In the genomic region with DNA sequence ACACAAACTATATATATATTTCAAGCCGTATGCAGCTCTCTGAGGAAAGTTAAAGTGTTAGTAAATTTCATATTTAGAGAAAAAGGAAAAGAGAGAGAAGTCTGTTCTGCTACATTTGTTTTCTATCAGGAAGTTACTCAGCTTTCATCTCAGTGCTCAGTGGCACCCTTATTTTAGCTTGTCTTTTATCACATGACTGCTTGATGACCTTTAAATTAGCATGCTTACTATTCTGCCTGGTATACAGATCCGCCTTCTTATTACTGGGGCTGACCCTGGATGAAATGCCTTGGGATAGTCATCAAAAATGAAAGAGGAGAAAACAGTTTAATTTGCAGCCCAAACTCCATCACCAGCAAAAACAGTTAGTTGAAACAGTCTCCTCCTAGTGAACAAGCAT, we compare ENCODE assay signal across 21 cellular contexts.
"Had no signal": no experiment of that assay in that cellular context is flagged by ENCODE, and none has a peak within 500 bp of the region (broad histone marks: within the 10 kb centered on the region; RNA-seq: fewer than 3 reads in every experiment).

No MANE protein-coding gene starts in this region.

- H3K9ac ChIP-seq: KMS-11, SK-N-SH had no signal

- FAIRE-seq: HTR-8/SVneo, K562, RCC 7860 had no signal

- H3K9me2 ChIP-seq: SK-N-SH had no signal

- H3K27ac ChIP-seq: HL-60, KMS-11, SJSA1 had no signal

- H3K4me2 ChIP-seq: KMS-11, SK-N-SH had no signal

- DNase-seq: Kasumi-1, NCI-H1092, NCI-H1436, NCI-H187, NCI-H2029 treated with DMSO at 0.1 percent for 48 hours, NCI-H345, NCI-H524, NCI-H526 treated with DMSO at 0.1 percent for 48 hours, NCI-H748 treated with DMSO at 0.1 percent for 48 hours, Right ventricle myocardium superior, RPMI8226, SIG-M5, SK-N-SH, SW 1271, T-cell had no signal

- H3K4me3 ChIP-seq: K562, SJSA1 had no signal

- H3K4me1 ChIP-seq: SJSA1 had no signal

- H3K36me3 ChIP-seq: SJSA1 had no signal

- H3K9me3 ChIP-seq: SJSA1, SK-N-SH had no signal

- ATAC-seq: K562, T-cell had no signal

- H3K27me3 ChIP-seq: SJSA1 had no signal
